ENCODE assay signal across 9 cellular contexts in the genomic region with DNA sequence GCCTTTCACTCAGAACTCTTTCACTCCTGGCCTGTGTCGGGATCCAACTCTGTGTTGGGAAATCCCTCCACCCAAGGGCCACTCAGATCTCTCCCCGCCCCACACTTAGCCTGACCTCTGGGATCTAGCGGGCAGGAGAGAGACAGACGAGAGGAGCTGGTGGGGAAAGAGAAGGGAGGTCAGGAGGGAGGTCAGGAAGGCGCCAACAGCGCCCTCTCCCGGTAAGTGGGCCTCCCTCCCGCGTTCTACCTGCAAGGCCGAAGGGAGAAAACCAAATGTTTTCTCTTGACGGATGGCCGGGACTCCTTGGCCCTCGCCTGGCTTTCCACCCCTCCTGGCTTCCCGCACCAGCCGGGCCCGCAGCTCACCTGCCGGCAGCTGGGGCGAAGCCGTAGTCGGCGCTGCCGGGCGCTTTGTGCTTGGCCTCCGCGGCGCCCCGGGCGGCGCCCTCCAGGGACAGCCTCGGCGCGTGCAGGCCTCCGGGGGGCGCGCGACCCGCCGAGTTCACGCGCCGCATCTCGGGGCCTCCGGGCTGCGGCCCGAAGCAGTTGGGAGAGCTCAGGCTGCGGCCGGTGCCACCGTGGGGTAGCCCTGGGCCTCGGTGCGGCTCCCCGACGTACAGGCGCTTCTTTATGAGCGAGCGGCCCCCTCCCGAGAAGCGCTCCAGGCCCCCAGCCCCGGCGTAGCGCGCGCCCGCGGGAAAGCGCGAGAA. TPM values are rescaled to one million over a fixed set of nuclear protein-coding genes. Genes with fewer than 3 reads are reported as not detected.
DNase-seq lines count a peak whose midpoint lies in the region; ATAC-seq, FAIRE-seq and TF ChIP-seq lines count a peak whose summit lies in the region.
"Had no signal": no experiment of that assay in that cellular context is flagged by ENCODE, and none has a peak within 500 bp of the region (broad histone marks: within the 10 kb centered on the region; RNA-seq: fewer than 3 reads in every experiment).

No MANE protein-coding gene starts in this region.

- peak; percentile 77 for TF ChIP-seq CTCF in chondrocyte (IDR thresholded peaks at IDR 0.05)
- TF ChIP-seq CTCF in HepG2 (CRISPR knock-in tag; IDR thresholded peaks at IDR 0.05), result peak; percentile 76

- no peak for FAIRE-seq in HepG2 (lab: Jason Lieb, UNC)

- H3K27ac Mint-ChIP-seq in chondrocyte (ENCODE audit: unreplicated experiment), result no peak overlapping the region

- H3K4me3 ChIP-seq in HepG2 (replicated peaks in 1 of 3; ENCODE audit: insufficient read depth in 1 of 3, low read depth in 2 of 3, low read length in 3 of 3), result peak overlapping the region in 1 of 3 experiments; percentile 35; a peak in 2 of 6 replicates

- POLR2A ChIA-PET in HepG2 (lab: Yijun Ruan, JAX), result interaction anchor here (1.0 to 2.2 kb wide), 7 partner anchors 9 to 54 kb away, joined by 3 to 15 read pairs (median 4); partner anchors contain the start of genes C6orf132 and TAF8

- H3K79me2 ChIP-seq in HepG2 (ENCODE audit: insufficient read depth, low read length), result no peaks in the 10 kb centered on the region

- no peaks in the 10 kb centered on the region for H3K27me3 Mint-ChIP-seq in chondrocyte (ENCODE audit: low read depth)

- H3K36me3 ChIP-seq in HepG2 (replicated peaks in 1 of 2; ENCODE audit: control insufficient read depth in 1 of 2, insufficient read depth in 2 of 2, low read length in 2 of 2), result no peaks in the 10 kb centered on the region

- TF ChIP-seq EP300 in HepG2 (IDR thresholded peaks at IDR 0.05; ENCODE audit: low read depth in 2 of 2, low read length in 2 of 2), result no peak
- no peak for TF ChIP-seq EP300 in HepG2 (CRISPR knock-in tag; IDR thresholded peaks at IDR 0.05; ENCODE audit: borderline replicate concordance)

- H3K27ac ChIP-seq in HepG2 (ENCODE audit: extremely low read length, insufficient read depth, low read length), result no peak overlapping the region

- no peaks in the 10 kb centered on the region for H3K27me3 ChIP-seq in HepG2 (ENCODE audit: control insufficient read depth in 1 of 2, insufficient read depth in 2 of 2, low read length in 2 of 2)

- in situ Hi-C loops in G401 (cut with HindIII; ENCODE audit: low sequenced_read_pairs), result no loop called here
- in situ Hi-C loops in HepG2 (cut with HindIII; ENCODE audit: extremely low pct_ligation_motif_present, low pct_unique_long_range_greater_than_20kb), result no loop called here

- H2AFZ ChIP-seq in HepG2 (ENCODE audit: low read length), result no peak overlapping the region

- no peaks in the 10 kb centered on the region for H3K9me3 ChIP-seq in HepG2 (ENCODE audit: low read length)

- peaks cover 3% of the 10 kb centered on the region for H3K36me3 Mint-ChIP-seq in chondrocyte (ENCODE audit: low read depth)

- DNase-seq in G401 (ENCODE audit: low spot score) (peak; percentile 14), chondrocyte (ENCODE audit: low spot score) (no peak), HepG2 (ENCODE audit: low spot score) (peak; percentile 61)
- DNase-seq in stimulated activated CD4-positive, alpha-beta T cell treated with anti-CD3 and anti-CD28 coated beads, TNF-alpha, amount 100 ng/mL, for 4 hours (ENCODE audit: low read depth in 3 of 3), result peak; percentile 42 to 66 (median 43)

- H3K9ac ChIP-seq in HepG2 (ENCODE audit: insufficient read depth, low read depth, low read length), result no peak overlapping the region

- no peak for TF ChIP-seq POLR2A in HepG2 (IDR thresholded peaks at IDR 0.05; ENCODE audit: insufficient read depth in 1 of 2, low read depth in 2 of 2, low read length in 2 of 2)

- no peak overlapping the region for H3K4me3 Mint-ChIP-seq in chondrocyte (ENCODE audit: unreplicated experiment)

- ATAC-seq in HG03159 (IDR thresholded peaks at IDR 0.05; ENCODE audit: unreplicated experiment), result peak; percentile 70
- peak; percentile 80 to 82 for ATAC-seq in activated CD4-positive, CD25-positive, alpha-beta regulatory T cell treated with anti-CD3 and anti-CD28 coated beads, Interleukin-2, amount 50 U/mL, for 24 hours
- ATAC-seq in HepG2, result peak; percentile 36
- no peak for ATAC-seq in GM21515 (IDR thresholded peaks at IDR 0.05; ENCODE audit: unreplicated experiment)
- ATAC-seq in HG03039 (IDR thresholded peaks at IDR 0.05; ENCODE audit: unreplicated experiment), result no peak

- CTCF ChIA-PET in HepG2 (lab: Yijun Ruan, JAX; ENCODE audit: low intra/inter-chr PET ratio, low total read pairs), result interaction anchor here (0.8 to 1.5 kb wide), 3 partner anchors 9 to 62 kb away, joined by 3 to 5 read pairs (median 3); no protein-coding TSS in a partner anchor

- WGBS in HepG2 (ENCODE audit: low lambda C conversion rate), result 80% methylated on average over 48 of the region's 66 CpGs

- no TSS peak for BruUV-seq in HepG2 (replicated peaks; lab: Mats Ljungman, UMichigan)

- peak; percentile 64 for TF ChIP-seq RAD21 in HepG2 (CRISPR knock-in tag; IDR thresholded peaks at IDR 0.05)

- peak overlapping the region; percentile 55 for H3K4me2 ChIP-seq in HepG2 (ENCODE audit: low read depth, low read length)

- peaks cover 13% of the 10 kb centered on the region for H3K4me1 Mint-ChIP-seq in chondrocyte (ENCODE audit: low read depth)

- no peaks in the 10 kb centered on the region for H3K9me3 Mint-ChIP-seq in chondrocyte (ENCODE audit: low read depth)

- intact Hi-C loops in HepG2 (cut with micrococcal nuclease; ENCODE audit: unreplicated experiment), result no loop called here

- H3K4me1 ChIP-seq in HepG2 (ENCODE audit: insufficient read depth, low read length), result peaks cover 77% of the 10 kb centered on the region

- H4K20me1 ChIP-seq in HepG2 (ENCODE audit: insufficient read depth, low read length), result no peaks in the 10 kb centered on the region

TF ChIP-seq in HepG2, 621 proteins besides CTCF, POLR2A, EP300 and RAD21 (continues in another document):
- TF ChIP-seq KLF13 (CRISPR knock-in tag; IDR thresholded peaks at IDR 0.05) (no peak), CREB1 (IDR thresholded peaks at IDR 0.05) (no peak), CREB1 (CRISPR knock-in tag; IDR thresholded peaks at IDR 0.05) (no peak), ZNF382 (CRISPR knock-in tag; IDR thresholded peaks at IDR 0.05; ENCODE audit: borderline replicate concordance) (no peak), ZMAT5 (CRISPR knock-in tag; IDR thresholded peaks at IDR 0.05; ENCODE audit: borderline replicate concordance, low read depth) (no peak), ZNF768 (CRISPR knock-in tag; IDR thresholded peaks at IDR 0.05) (no peak), ZNF354B (CRISPR knock-in tag; IDR thresholded peaks at IDR 0.05) (no peak)

RNA-seq across cellular contexts. Expression of gene C6orf132, which starts 38.2 kb away (rescaled TPM):
- total RNA-seq in G401 (2014; rRNA removed; shearing (Covaris generic)), result 0.18 TPM in 1 of 2 replicates, not detected in the other
- total RNA-seq in chondrocyte (0.75 to 5.8 TPM (median 5.2 TPM) in 3 replicates), HepG2 (2016; rRNA removed; fragmentation: Illumina TruSeq; extraction: Trizol) (1.5 and 3.0 TPM in 2 replicates)
- total RNA-seq in HepG2 (2016; cell fraction: cytosol; rRNA removed; fragmentation: Illumina TruSeq; extraction: Trizol; ENCODE audit: low read depth), result 3.8 and 6.3 TPM in 2 replicates
- 1.5 and 2.5 TPM in 2 replicates for total RNA-seq in HepG2 (2016; cell fraction: insoluble cytoplasmic fraction; rRNA removed; fragmentation: Illumina TruSeq; extraction: Trizol)
- 5.3 and 6.4 TPM in 2 replicates for total RNA-seq in HepG2 (2016; cell fraction: membrane; rRNA removed; fragmentation: Illumina TruSeq; extraction: Trizol)
- total RNA-seq in HepG2 (2016; cell fraction: nucleus; rRNA removed; fragmentation: Illumina TruSeq; extraction: Trizol), result 0.78 and 1.4 TPM in 2 replicates
- 0.78 and 0.85 TPM in 2 replicates for polyA plus RNA-seq in HepG2 (2011; rRNA removed)
- polyA plus RNA-seq in HepG2 (2011; cell fraction: cytosol; rRNA removed), result 0.46 and 0.76 TPM in 2 replicates
- 0.88 and 1.0 TPM in 2 replicates for polyA plus RNA-seq in HepG2 (2011; cell fraction: nucleus; rRNA removed)
- polyA plus RNA-seq in HepG2 (2012), result 0.83 and 1.1 TPM in 2 replicates
- 7.0 and 9.3 TPM in 2 replicates for polyA plus RNA-seq in HepG2 (2016; cell fraction: cytosol; fragmentation: Illumina TruSeq; extraction: Trizol; ENCODE audit: low read depth)
- 1.6 and 3.8 TPM in 2 replicates for polyA plus RNA-seq in HepG2 (2016; cell fraction: insoluble cytoplasmic fraction; fragmentation: Illumina TruSeq; extraction: Trizol; ENCODE audit: low read depth)
- polyA plus RNA-seq in HepG2 (2016; cell fraction: membrane; fragmentation: Illumina TruSeq; extraction: Trizol; ENCODE audit: low read depth), result 6.1 and 6.6 TPM in 2 replicates
- polyA plus RNA-seq in HepG2 (2016; cell fraction: nucleus; fragmentation: Illumina TruSeq; extraction: Trizol; ENCODE audit: insufficient read depth, low read depth), result 1.1 and 1.6 TPM in 2 replicates
- polyA minus RNA-seq in HepG2 (2011; rRNA and poly(A)+ RNA removed; ENCODE audit: low replicate concordance), result 0.30 and 0.56 TPM in 2 replicates
- polyA minus RNA-seq in HepG2 (2011; cell fraction: cytosol; rRNA and poly(A)+ RNA removed), result 0.97 TPM in 1 of 2 replicates, not detected in the other
- 0.50 and 0.64 TPM in 2 replicates for polyA minus RNA-seq in HepG2 (2011; cell fraction: nucleus; rRNA and poly(A)+ RNA removed)
- total RNA-seq: HT1080 had no signal

RNA-seq across cellular contexts. Expression of gene TAF8, which starts 53.9 kb away (rescaled TPM):
- 27.5 and 28.2 TPM in 2 replicates for total RNA-seq in G401 (2014; rRNA removed; shearing (Covaris generic))
- total RNA-seq in chondrocyte, result 17.0 to 20.4 TPM (median 17.2 TPM) in 3 replicates
- 20.2 and 25.2 TPM in 2 replicates for total RNA-seq in HepG2 (2016; rRNA removed; fragmentation: Illumina TruSeq; extraction: Trizol)
- 5.3 and 5.6 TPM in 2 replicates for total RNA-seq in HepG2 (2016; cell fraction: cytosol; rRNA removed; fragmentation: Illumina TruSeq; extraction: Trizol; ENCODE audit: low read depth)
- total RNA-seq in HepG2 (2016; cell fraction: insoluble cytoplasmic fraction; rRNA removed; fragmentation: Illumina TruSeq; extraction: Trizol), result 18.4 and 26.1 TPM in 2 replicates
- 7.7 and 11.1 TPM in 2 replicates for total RNA-seq in HepG2 (2016; cell fraction: membrane; rRNA removed; fragmentation: Illumina TruSeq; extraction: Trizol)
- total RNA-seq in HepG2 (2016; cell fraction: nucleus; rRNA removed; fragmentation: Illumina TruSeq; extraction: Trizol), result 25.6 and 26.1 TPM in 2 replicates
- polyA plus RNA-seq in HepG2 (2011; rRNA removed), result 23.8 and 25.8 TPM in 2 replicates
- polyA plus RNA-seq in HepG2 (2011; cell fraction: cytosol; rRNA removed), result 14.5 and 19.7 TPM in 2 replicates
- 30.8 and 36.5 TPM in 2 replicates for polyA plus RNA-seq in HepG2 (2011; cell fraction: nucleus; rRNA removed)
- 8.9 and 11.5 TPM in 2 replicates for polyA plus RNA-seq in HepG2 (2012)
- polyA plus RNA-seq in HepG2 (2016; cell fraction: cytosol; fragmentation: Illumina TruSeq; extraction: Trizol; ENCODE audit: low read depth), result 2.2 and 2.4 TPM in 2 replicates
- 11.5 and 15.5 TPM in 2 replicates for polyA plus RNA-seq in HepG2 (2016; cell fraction: insoluble cytoplasmic fraction; fragmentation: Illumina TruSeq; extraction: Trizol; ENCODE audit: low read depth)
- 2.5 and 3.1 TPM in 2 replicates for polyA plus RNA-seq in HepG2 (2016; cell fraction: membrane; fragmentation: Illumina TruSeq; extraction: Trizol; ENCODE audit: low read depth)
- 23.7 and 26.1 TPM in 2 replicates for polyA plus RNA-seq in HepG2 (2016; cell fraction: nucleus; fragmentation: Illumina TruSeq; extraction: Trizol; ENCODE audit: insufficient read depth, low read depth)
- polyA minus RNA-seq in HepG2 (2011; rRNA and poly(A)+ RNA removed; ENCODE audit: low replicate concordance), result 73.6 and 87.5 TPM in 2 replicates
- polyA minus RNA-seq in HepG2 (2011; cell fraction: cytosol; rRNA and poly(A)+ RNA removed), result 12.6 and 13.8 TPM in 2 replicates
- polyA minus RNA-seq in HepG2 (2011; cell fraction: nucleus; rRNA and poly(A)+ RNA removed), result 74.5 and 84.5 TPM in 2 replicates

Comparison
In these comparisons a context has a peak if more than half of its experiments do, and no peak if none do; other contexts are left out.
1. ATAC-seq: peak in HG03159 (single experiment), activated CD4-positive, CD25-positive, alpha-beta regulatory T cell treated with anti-CD3 and anti-CD28 coated beads, Interleukin-2, amount 50 U/mL, for 24 hours (2 of 2) and HepG2 (single experiment); none in GM21515 (single experiment) and HG03039 (single experiment).